ENCODE assay signal across 25 cellular contexts in the genomic region with DNA sequence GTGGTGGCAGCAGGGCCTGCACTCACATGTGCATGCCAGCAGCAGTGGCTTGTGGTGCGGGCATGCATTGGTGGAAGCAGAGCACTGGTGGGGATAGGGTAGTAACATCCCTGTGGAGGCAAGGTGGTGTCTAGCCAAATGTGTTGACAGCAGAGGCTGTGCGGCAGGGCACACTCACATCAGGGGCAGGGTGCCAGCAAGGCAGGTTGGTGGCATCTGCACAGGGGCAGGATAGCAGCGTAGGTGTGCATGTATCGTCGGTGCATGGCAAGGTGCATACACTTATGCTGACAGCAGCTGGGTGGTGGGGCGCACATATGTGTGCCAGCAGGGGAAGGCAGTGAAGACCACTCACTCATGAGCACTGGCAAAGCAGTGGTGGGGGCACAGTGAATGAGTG.
"Had no signal": no experiment of that assay in that cellular context is flagged by ENCODE, and none has a peak within 500 bp of the region (broad histone marks: within the 10 kb centered on the region; RNA-seq: fewer than 3 reads in every experiment).

No MANE protein-coding gene starts in this region.

- H3K9me3 ChIP-seq: colonic mucosa had no signal

- H3K4me1 ChIP-seq: ascending aorta, colonic mucosa had no signal

- H3K36me3 Mint-ChIP-seq: activated CD4-positive, alpha-beta memory T cell treated with anti-CD3 and anti-CD28 coated beads for 36 hours; activated CD8-positive, alpha-beta memory T cell treated with anti-CD3 and anti-CD28 coated beads, Interleukin-2, amount 10 ng/mL, durations not matched to agents 7 days and 5 days; activated naive CD4-positive, alpha-beta T cell treated with anti-CD3 and anti-CD28 coated beads, Interleukin-2, amount 10 ng/mL, durations not matched to agents 7 days and 5 days; activated naive CD8-positive, alpha-beta T cell treated with anti-CD3 and anti-CD28 coated beads, Interleukin-2, amount 10 ng/mL, durations not matched to agents 7 days and 5 days; brain had no signal

- H3K36me3 ChIP-seq: ascending aorta, colonic mucosa had no signal

- H3K27me3 ChIP-seq: ascending aorta, colonic mucosa had no signal

- H3K4me3 Mint-ChIP-seq: activated CD4-positive, alpha-beta memory T cell treated with anti-CD3 and anti-CD28 coated beads for 36 hours; activated CD4-positive, alpha-beta T cell treated with anti-CD3 and anti-CD28 coated beads for 36 hours; activated CD4-positive, alpha-beta T cell treated with anti-CD3 and anti-CD28 coated beads, Interleukin-2, amount 10 ng/mL, durations not matched to agents 24 days and 14 days; activated CD8-positive, alpha-beta memory T cell treated with anti-CD3 and anti-CD28 coated beads, Interleukin-2, amount 10 ng/mL, durations not matched to agents 7 days and 5 days; activated CD8-positive, alpha-beta T cell treated with anti-CD3 and anti-CD28 coated beads, Interleukin-2, amount 10 ng/mL, durations not matched to agents 7 days and 5 days; activated naive CD4-positive, alpha-beta T cell treated with anti-CD3 and anti-CD28 coated beads, Interleukin-2, amount 10 ng/mL, durations not matched to agents 7 days and 5 days; activated naive CD8-positive, alpha-beta T cell treated with anti-CD3 and anti-CD28 coated beads, Interleukin-2, amount 10 ng/mL, durations not matched to agents 7 days and 5 days; activated T-cell treated with anti-CD3 and anti-CD28 coated beads, Interleukin-2, amount 50 U/mL, for 24 hours; activated T-cell treated with anti-CD3 and anti-CD28 coated beads, Interleukin-2, amount 50 U/mL, for 72 hours; brain had no signal

- H3K27ac ChIP-seq: ascending aorta, colonic mucosa had no signal

- H3K27me3 Mint-ChIP-seq: activated CD4-positive, alpha-beta memory T cell treated with anti-CD3 and anti-CD28 coated beads for 36 hours; activated CD4-positive, alpha-beta T cell treated with anti-CD3 and anti-CD28 coated beads for 36 hours; activated CD4-positive, alpha-beta T cell treated with anti-CD3 and anti-CD28 coated beads, Interleukin-2, amount 10 ng/mL, durations not matched to agents 24 days and 14 days; activated CD8-positive, alpha-beta memory T cell treated with anti-CD3 and anti-CD28 coated beads, Interleukin-2, amount 10 ng/mL, durations not matched to agents 7 days and 5 days; activated naive CD4-positive, alpha-beta T cell treated with anti-CD3 and anti-CD28 coated beads, Interleukin-2, amount 10 ng/mL, durations not matched to agents 7 days and 5 days; activated naive CD8-positive, alpha-beta T cell treated with anti-CD3 and anti-CD28 coated beads, Interleukin-2, amount 10 ng/mL, durations not matched to agents 7 days and 5 days; activated T-cell treated with anti-CD3 and anti-CD28 coated beads, Interleukin-2, amount 50 U/mL, for 24 hours had no signal

- H3K27ac Mint-ChIP-seq: activated CD4-positive, alpha-beta memory T cell treated with anti-CD3 and anti-CD28 coated beads for 36 hours; activated CD4-positive, alpha-beta T cell treated with anti-CD3 and anti-CD28 coated beads for 36 hours; activated CD4-positive, alpha-beta T cell treated with anti-CD3 and anti-CD28 coated beads, Interleukin-2, amount 10 ng/mL, durations not matched to agents 24 days and 14 days; activated CD8-positive, alpha-beta memory T cell treated with anti-CD3 and anti-CD28 coated beads, Interleukin-2, amount 10 ng/mL, durations not matched to agents 7 days and 5 days; activated CD8-positive, alpha-beta T cell treated with anti-CD3 and anti-CD28 coated beads, Interleukin-2, amount 10 ng/mL, durations not matched to agents 7 days and 5 days; activated naive CD4-positive, alpha-beta T cell treated with anti-CD3 and anti-CD28 coated beads, Interleukin-2, amount 10 ng/mL, durations not matched to agents 7 days and 5 days; activated naive CD4-positive, alpha-beta T cell treated with anti-CD3 and anti-CD28 coated beads, Interleukin-2, amount 50 U/mL, for 72 hours; activated naive CD8-positive, alpha-beta T cell treated with anti-CD3 and anti-CD28 coated beads, Interleukin-2, amount 10 ng/mL, durations not matched to agents 7 days and 5 days; activated T-cell treated with anti-CD3 and anti-CD28 coated beads, Interleukin-2, amount 50 U/mL, for 24 hours; activated T-cell treated with anti-CD3 and anti-CD28 coated beads, Interleukin-2, amount 50 U/mL, for 72 hours; brain had no signal

- H3K4me3 ChIP-seq: ascending aorta, colonic mucosa had no signal

- H3K4me1 Mint-ChIP-seq: activated CD4-positive, alpha-beta T cell treated with anti-CD3 and anti-CD28 coated beads for 36 hours; activated CD4-positive, alpha-beta T cell treated with anti-CD3 and anti-CD28 coated beads, Interleukin-2, amount 10 ng/mL, durations not matched to agents 24 days and 14 days; activated CD8-positive, alpha-beta memory T cell treated with anti-CD3 and anti-CD28 coated beads, Interleukin-2, amount 10 ng/mL, durations not matched to agents 7 days and 5 days; activated naive CD4-positive, alpha-beta T cell treated with anti-CD3 and anti-CD28 coated beads, Interleukin-2, amount 10 ng/mL, durations not matched to agents 7 days and 5 days; activated naive CD8-positive, alpha-beta T cell treated with anti-CD3 and anti-CD28 coated beads, Interleukin-2, amount 10 ng/mL, durations not matched to agents 7 days and 5 days; brain had no signal

- DNase-seq: activated CD4-positive, alpha-beta memory T cell treated with anti-CD3 and anti-CD28 coated beads for 36 hours; activated CD4-positive, alpha-beta T cell treated with anti-CD3 and anti-CD28 coated beads for 36 hours; activated CD4-positive, alpha-beta T cell treated with anti-CD3 and anti-CD28 coated beads, Interleukin-2, amount 10 ng/mL, durations not matched to agents 24 days and 14 days; activated CD4-positive, CD25-positive, alpha-beta regulatory T cell; activated CD4-positive, CD25-positive, alpha-beta regulatory T cell treated with anti-CD3 and anti-CD28 coated beads, Interleukin-2, amount 50 U/mL, for 72 hours; activated CD8-positive, alpha-beta memory T cell treated with anti-CD3 and anti-CD28 coated beads, Interleukin-2, amount 10 ng/mL, durations not matched to agents 7 days and 5 days; activated CD8-positive, alpha-beta memory T cell treated with anti-CD3 and anti-CD28 coated beads, Interleukin-2, amount 50 U/mL, for 48 hours; activated CD8-positive, alpha-beta T cell treated with anti-CD3 and anti-CD28 coated beads, Interleukin-2, amount 10 ng/mL, durations not matched to agents 7 days and 5 days; activated gamma-delta T cell; activated naive CD4-positive, alpha-beta T cell; activated naive CD4-positive, alpha-beta T cell treated with anti-CD3 and anti-CD28 coated beads, Interleukin-2, amount 10 ng/mL, durations not matched to agents 7 days and 5 days; activated naive CD8-positive, alpha-beta T cell treated with anti-CD3 and anti-CD28 coated beads, Interleukin-2, amount 10 ng/mL, durations not matched to agents 7 days and 5 days; activated T-cell treated with anti-CD3 and anti-CD28 coated beads for 4 hours; activated T-cell treated with anti-CD3 and anti-CD28 coated beads, Interleukin-2, amount 50 U/mL, for 24 hours; activated T-cell treated with anti-CD3 and anti-CD28 coated beads, Interleukin-2, amount 50 U/mL, for 72 hours; caudate nucleus; colonic mucosa; effector CD8-positive, alpha-beta T cell; foreskin fibroblast; head of caudate nucleus; T-helper 2 cell had no signal

- ATAC-seq: activated CD4-positive, alpha-beta T cell treated with anti-CD3 and anti-CD28 coated beads for 36 hours; activated CD8-positive, alpha-beta memory T cell treated with anti-CD3 and anti-CD28 coated beads, Interleukin-2, amount 10 ng/mL, durations not matched to agents 7 days and 5 days; activated CD8-positive, alpha-beta T cell treated with anti-CD3 and anti-CD28 coated beads, Interleukin-2, amount 10 ng/mL, durations not matched to agents 7 days and 5 days; activated naive CD4-positive, alpha-beta T cell treated with anti-CD3 and anti-CD28 coated beads, Interleukin-2, amount 50 U/mL, for 72 hours; activated T-cell treated with anti-CD3 and anti-CD28 coated beads, Interleukin-2, amount 50 U/mL, for 72 hours; esophagus mucosa had no signal
